ENCODE assay signal across 8 cellular contexts in the genomic region with DNA sequence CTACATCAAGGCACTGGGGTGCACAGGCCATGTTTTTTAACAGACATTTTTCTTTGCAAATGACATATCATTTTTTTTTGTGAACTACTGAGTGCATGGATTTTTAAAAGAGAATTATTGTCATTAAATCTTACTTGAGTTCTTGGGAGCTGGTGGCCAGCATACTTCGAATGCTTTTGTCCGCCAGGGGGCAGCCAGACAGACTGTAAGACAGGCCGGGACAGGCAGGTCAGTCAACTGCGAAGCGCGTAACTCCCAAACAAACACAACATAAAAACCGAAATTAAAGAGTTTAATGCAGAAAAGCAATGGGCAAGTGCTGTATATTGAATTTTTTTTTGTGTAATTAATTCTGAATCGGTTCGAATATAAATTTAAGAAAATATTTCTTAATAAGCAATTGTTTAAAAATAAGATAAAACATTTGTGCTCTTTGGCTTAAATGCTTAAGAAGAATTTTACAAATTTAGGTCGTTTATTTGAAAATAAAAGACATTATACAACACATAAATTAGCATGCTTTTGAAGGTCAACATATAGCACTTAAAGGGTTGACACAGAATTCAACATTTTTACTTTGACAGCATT.
A peak's percentile ranks its signal among the peaks of the same experiment; 100 is the strongest.
DNase-seq lines count a peak whose midpoint lies in the region; ATAC-seq, FAIRE-seq and TF ChIP-seq lines count a peak whose summit lies in the region.

No MANE protein-coding gene starts in this region.

- no peaks in the 10 kb centered on the region for H3K4me1 ChIP-seq in HAP-1

- in situ Hi-C loops in HAP-1 (cut with MboI; ENCODE audit: low sequenced_read_pairs) = no loop called here

- no peak overlapping the region for H3K27ac Mint-ChIP-seq in brain
- no peak overlapping the region for H3K27ac Mint-ChIP-seq in stimulated activated memory B cell treated with anti-CD40 and anti-IgM and Interleukin-4, amounts not matched to agents 10 μg/mL and 1 μg/mL and 100 μg/mL, for 72 hours

- ATAC-seq in stimulated activated memory B cell treated with anti-CD40 and anti-IgM and Interleukin-4, amounts not matched to agents 10 μg/mL and 1 μg/mL and 100 μg/mL, for 72 hours = no peak
- no peak for ATAC-seq in HG03460 (IDR thresholded peaks at IDR 0.05; ENCODE audit: unreplicated experiment)

- FAIRE-seq in islet of Langerhans (lab: Jason Lieb, UNC) = peak; percentile 93

- peak; percentile 83 for DNase-seq in Daoy (ENCODE audit: low read depth)
- DNase-seq in HAP-1 (ENCODE audit: low spot score in 2 of 2) = peak; percentile 12 to 74
- peak; percentile 82 for DNase-seq in RPMI8226
- peak; percentile 35 for DNase-seq in stimulated activated CD4-positive, alpha-beta T cell treated with anti-CD3 and anti-CD28 coated beads, Interleukin-4, amount 100 ng/mL, for 24 hours

- H3K4me3 Mint-ChIP-seq in brain = no peak overlapping the region
- no peak overlapping the region for H3K4me3 Mint-ChIP-seq in stimulated activated memory B cell treated with anti-CD40 and anti-IgM and Interleukin-4, amounts not matched to agents 10 μg/mL and 1 μg/mL and 100 μg/mL, for 72 hours

- H3K9me3 ChIP-seq in HAP-1 = no peaks in the 10 kb centered on the region

- H3K4me1 Mint-ChIP-seq in brain = peaks cover 40% of the 10 kb centered on the region
- H3K4me1 Mint-ChIP-seq in stimulated activated memory B cell treated with anti-CD40 and anti-IgM and Interleukin-4, amounts not matched to agents 10 μg/mL and 1 μg/mL and 100 μg/mL, for 72 hours = no peaks in the 10 kb centered on the region

- no peaks in the 10 kb centered on the region for H3K27me3 Mint-ChIP-seq in brain
- peaks cover 7% of the 10 kb centered on the region for H3K27me3 Mint-ChIP-seq in stimulated activated memory B cell treated with anti-CD40 and anti-IgM and Interleukin-4, amounts not matched to agents 10 μg/mL and 1 μg/mL and 100 μg/mL, for 72 hours

- no peaks in the 10 kb centered on the region for H3K27me3 ChIP-seq in HAP-1 (ENCODE audit: low read depth)

- H3K36me3 ChIP-seq in HAP-1 (replicated peaks) = no peaks in the 10 kb centered on the region

- TF ChIP-seq CTCF in brain (conservative IDR thresholded peaks at IDR 0.05) = peak; percentile 57 to 84

- peaks cover 55% of the 10 kb centered on the region for H3K36me3 Mint-ChIP-seq in brain
- H3K36me3 Mint-ChIP-seq in stimulated activated memory B cell treated with anti-CD40 and anti-IgM and Interleukin-4, amounts not matched to agents 10 μg/mL and 1 μg/mL and 100 μg/mL, for 72 hours = no peaks in the 10 kb centered on the region

- peaks cover 0 to 9% (median 0%) of the 10 kb centered on the region in 5 experiments for H3K9me3 Mint-ChIP-seq in brain
- peaks cover 2% of the 10 kb centered on the region for H3K9me3 Mint-ChIP-seq in stimulated activated memory B cell treated with anti-CD40 and anti-IgM and Interleukin-4, amounts not matched to agents 10 μg/mL and 1 μg/mL and 100 μg/mL, for 72 hours

- H3K4me3 ChIP-seq in HAP-1 = no peak overlapping the region
